In genomic region chr9:127921592-127922120, GRCh38 we compare ENCODE assay signal across 8 cellular contexts. TPM values are rescaled to one million over a fixed set of nuclear protein-coding genes. Genes with fewer than 3 reads are reported as not detected.
DNase-seq lines count a peak whose midpoint lies in the region; ATAC-seq and TF ChIP-seq lines count a peak whose summit lies in the region.

No MANE protein-coding gene starts in this region.

- ATAC-seq in left colon (peak; percentile 30), HG03460 (IDR thresholded peaks at IDR 0.05; ENCODE audit: unreplicated experiment) (no peak)

- peaks cover 3% of the 10 kb centered on the region for H3K27me3 ChIP-seq in WERI-Rb-1 (ENCODE audit: insufficient read depth, low read depth, severe bottlenecking)
- no peaks in the 10 kb centered on the region for H3K27me3 ChIP-seq in breast epithelium

- H3K4me3 ChIP-seq in WERI-Rb-1 (ENCODE audit: low read depth, low read length): no peak overlapping the region
- H3K4me3 ChIP-seq in breast epithelium: peak overlapping the region; percentile 7 to 57 (median 29)

- intact Hi-C loops in breast epithelium (cut with DNase I; ENCODE audit: low total_unique reads): loop anchor here (5.0 kb wide), 1 partner anchor 54 kb away; no protein-coding TSS in a partner anchor
- intact Hi-C loops in left colon (cut with DNase I, micrococcal nuclease): loop anchor here in 1 of 2 donors (10.0 kb wide), 1 partner anchor 327 kb away; no protein-coding TSS in a partner anchor

- TF ChIP-seq POLR2A in breast epithelium (IDR thresholded peaks at IDR 0.05): no peak

- H3K4me1 ChIP-seq in breast epithelium: peaks cover 6 to 8% of the 10 kb centered on the region in 2 donors

- no peaks in the 10 kb centered on the region for H3K36me3 ChIP-seq in WERI-Rb-1
- H3K36me3 ChIP-seq in breast epithelium: no peaks in the 10 kb centered on the region

- TF ChIP-seq CTCF in WERI-Rb-1 (IDR thresholded peaks at IDR 0.05; ENCODE audit: low read depth, low read length): peak; percentile 97
- TF ChIP-seq CTCF in breast epithelium (IDR thresholded peaks at IDR 0.05): peak; percentile 73 to 97 (median 95)

- H3K9me3 ChIP-seq in WERI-Rb-1 (ENCODE audit: severe bottlenecking) (no peaks in the 10 kb centered on the region), breast epithelium (no peaks in the 10 kb centered on the region)

- no peak overlapping the region for H3K27ac ChIP-seq in WERI-Rb-1
- peak overlapping the region in 1 of 2 donors; percentile 21 for H3K27ac ChIP-seq in breast epithelium

- DNase-seq in ELF-1 (ENCODE audit: low read depth, low spot score): peak; percentile 73
- DNase-seq in Kasumi-1 (lab: John Stamatoyannopoulos, UW): peak; percentile 48 to 49
- peak; percentile 71 for DNase-seq in WERI-Rb-1
- DNase-seq in breast epithelium (ENCODE audit: low spot score in 2 of 2): peak in 1 of 2 donors; percentile 79
- peak in 1 of 2 donors; percentile 78 for DNase-seq in left colon
- DNase-seq in stimulated activated CD4-positive, alpha-beta T cell treated with anti-CD3 and anti-CD28 coated beads, TNF-alpha, amount 100 ng/mL, for 1 hour (ENCODE audit: low read depth in 3 of 3, low spot score in 1 of 3): peak; percentile 34 to 72 (median 67)
- no peak for DNase-seq in HPDE6-E6E7 (ENCODE audit: extremely low spot score)

RNA-seq across cellular contexts. Expression of gene ST6GALNAC4, which starts 4.8 kb away (rescaled TPM):
- 10 to 100 TPM; 17.6 to 44.6 (median 24.0) TPM for total RNA-seq in breast epithelium
- total RNA-seq in left colon: 10 to 100 TPM; 37.5 to 46.9 TPM

RNA-seq across cellular contexts. Expression of gene PIP5KL1, which starts 8.9 kb away (rescaled TPM):
- 10 to 100 TPM in 1 of 3 donors, 1 to 10 TPM in 2; 2.2 to 10.1 (median 5.2) TPM for total RNA-seq in breast epithelium
- 1 to 10 TPM; 1.3 to 1.9 TPM for total RNA-seq in left colon

RNA-seq across cellular contexts. Expression of gene DPM2, which starts 16.0 kb away (rescaled TPM):
- total RNA-seq in breast epithelium (10 to 100 TPM; 10.6 to 17.4 (median 17.1) TPM), left colon (10 to 100 TPM; 25.1 to 28.6 TPM)

RNA-seq across cellular contexts. Expression of gene ST6GALNAC6, which starts 22.3 kb away (rescaled TPM):
- total RNA-seq in breast epithelium (100 to 1,000 TPM in 2 of 3 donors, 10 to 100 TPM in 1; 61.5 to 175 (median 103) TPM), left colon (100 to 1,000 TPM; 222 to 302 TPM)

RNA-seq across cellular contexts. Expression of gene AK1, which starts 44.2 kb away (rescaled TPM):
- 10 to 100 TPM; 23.5 to 30.2 (median 23.6) TPM for total RNA-seq in breast epithelium
- total RNA-seq in left colon: 100 to 1,000 TPM; 114 to 141 TPM
